8 cellular contexts compared by ENCODE assay signal in genomic region chr21:17612023-17612564, GRCh38. TPM values are rescaled to one million over a fixed set of nuclear protein-coding genes. Genes with fewer than 3 reads are reported as not detected.
DNase-seq lines count a peak whose midpoint lies in the region; ATAC-seq and TF ChIP-seq lines count a peak whose summit lies in the region.

No MANE protein-coding gene starts in this region.

- no peak for TF ChIP-seq CTCF in BE2C (IDR thresholded peaks at IDR 0.05; ENCODE audit: low read depth, low read length)
- TF ChIP-seq CTCF in HL-60 (IDR thresholded peaks at IDR 0.05; ENCODE audit: insufficient read depth, low read length) = no peak
- TF ChIP-seq CTCF in endodermal cell (conservative IDR thresholded peaks at IDR 0.05) = no peak

- H3K27ac Mint-ChIP-seq in endodermal cell = peak overlapping the region; percentile 91
- H3K27ac Mint-ChIP-seq in stimulated activated naive B cell treated with anti-CD40 and anti-IgM and Interleukin-4, amounts not matched to agents 10 μg/mL and 1 μg/mL and 100 μg/mL, for 72 hours = peak overlapping the region; percentile 92

- peaks cover 26% of the 10 kb centered on the region for H3K36me3 Mint-ChIP-seq in endodermal cell (ENCODE audit: low read depth)
- H3K36me3 Mint-ChIP-seq in stimulated activated naive B cell treated with anti-CD40 and anti-IgM and Interleukin-4, amounts not matched to agents 10 μg/mL and 1 μg/mL and 100 μg/mL, for 72 hours = peaks cover 6 to 17% of the 10 kb centered on the region in 2 donors

- peak overlapping the region; percentile 98 for H3K4me3 ChIP-seq in BE2C (ENCODE audit: low read depth, low read length)
- peak overlapping the region; percentile 80 for H3K4me3 ChIP-seq in HL-60 (replicated peaks; ENCODE audit: insufficient read depth, low read length)
- H3K4me3 ChIP-seq in endodermal cell (ENCODE audit: low read length) = peak overlapping the region; percentile 94
- peak overlapping the region; percentile 95 for H3K4me3 ChIP-seq in mesodermal cell (ENCODE audit: extremely low read depth, insufficient read depth, low read length, poor library complexity, severe bottlenecking)

- peak; percentile 39 for DNase-seq in BE2C
- no peak for DNase-seq in HL-60 (ENCODE audit: low read depth in 1 of 2, low spot score in 1 of 2)
- peak; percentile 34 for DNase-seq in activated CD4-positive, alpha-beta T cell treated with anti-CD3 and anti-CD28 coated beads for 48 hours
- peak; percentile 71 for DNase-seq in endodermal cell
- peak; percentile 11 for DNase-seq in stimulated activated naive B cell treated with anti-CD40 and anti-IgM and Interleukin-4, amounts not matched to agents 10 μg/mL and 1 μg/mL and 100 μg/mL, for 72 hours
- no peak for DNase-seq in foreskin melanocyte

- peak; percentile 5 for ATAC-seq in GM19452 (IDR thresholded peaks at IDR 0.05; ENCODE audit: unreplicated experiment)
- peak; percentile 14 to 24 for ATAC-seq in stimulated activated naive B cell treated with anti-CD40 and anti-IgM and Interleukin-4, amounts not matched to agents 10 μg/mL and 1 μg/mL and 100 μg/mL, for 72 hours (replicated peaks)

- H3K27me3 ChIP-seq in BE2C = no peaks in the 10 kb centered on the region
- H3K27me3 ChIP-seq in HL-60 (ENCODE audit: insufficient read depth, poor library complexity, severe bottlenecking) = no peaks in the 10 kb centered on the region
- no peaks in the 10 kb centered on the region for H3K27me3 ChIP-seq in endodermal cell (ENCODE audit: control insufficient read depth, insufficient read depth, low read length, poor library complexity, severe bottlenecking)

- H3K27ac ChIP-seq in HL-60 (replicated peaks) (peak overlapping the region; percentile 32), endodermal cell (ENCODE audit: low read depth, low read length) (peak overlapping the region; percentile 80), mesodermal cell (ENCODE audit: low read depth, low read length, severe bottlenecking) (peak overlapping the region; percentile 91)

- 0 to 1% methylated on average over 13 to 50 of the region's 50 CpGs for WGBS in endodermal cell (ENCODE audit: insufficient coverage in 1 of 2, insufficient read length in 1 of 2), 2 experiments
- 0 to 2% methylated on average over 29 to 38 of the region's 50 CpGs for WGBS in mesodermal cell (ENCODE audit: insufficient coverage in 2 of 2), 2 experiments

- H3K36me3 ChIP-seq in BE2C (peaks cover 17% of the 10 kb centered on the region), endodermal cell (ENCODE audit: control insufficient read depth, insufficient read depth, low read length) (peaks cover 26% of the 10 kb centered on the region), mesodermal cell (ENCODE audit: control insufficient read depth, insufficient read depth, low read length) (peaks cover 21% of the 10 kb centered on the region)

- H3K4me1 Mint-ChIP-seq in endodermal cell = peaks cover 11% of the 10 kb centered on the region
- H3K4me1 Mint-ChIP-seq in stimulated activated naive B cell treated with anti-CD40 and anti-IgM and Interleukin-4, amounts not matched to agents 10 μg/mL and 1 μg/mL and 100 μg/mL, for 72 hours = peaks cover 8 to 18% of the 10 kb centered on the region in 2 donors

- no peaks in the 10 kb centered on the region for H3K4me1 ChIP-seq in BE2C
- H3K4me1 ChIP-seq in endodermal cell (ENCODE audit: control insufficient read depth, insufficient read depth, low read length) = no peaks in the 10 kb centered on the region
- H3K4me1 ChIP-seq in mesodermal cell (ENCODE audit: control insufficient read depth, insufficient read depth, low read length, poor library complexity, severe bottlenecking) = no peaks in the 10 kb centered on the region

- H3K9me3 ChIP-seq in BE2C = no peaks in the 10 kb centered on the region; the same call in 1 of the 2 replicates
- H3K9me3 ChIP-seq in endodermal cell (ENCODE audit: control insufficient read depth, low read length) = no peaks in the 10 kb centered on the region
- no peaks in the 10 kb centered on the region for H3K9me3 ChIP-seq in mesodermal cell (ENCODE audit: control insufficient read depth, low read length)

- H3K9ac ChIP-seq in endodermal cell (ENCODE audit: extremely low read depth, low read length, poor library complexity, severe bottlenecking) = peak overlapping the region; percentile 94

- H3K4me3 Mint-ChIP-seq in endodermal cell = peak overlapping the region; percentile 83
- H3K4me3 Mint-ChIP-seq in stimulated activated naive B cell treated with anti-CD40 and anti-IgM and Interleukin-4, amounts not matched to agents 10 μg/mL and 1 μg/mL and 100 μg/mL, for 72 hours = peak overlapping the region; percentile 90

- peaks cover 9% of the 10 kb centered on the region for H3K27me3 Mint-ChIP-seq in endodermal cell (ENCODE audit: insufficient read depth)
- no peaks in the 10 kb centered on the region for H3K27me3 Mint-ChIP-seq in stimulated activated naive B cell treated with anti-CD40 and anti-IgM and Interleukin-4, amounts not matched to agents 10 μg/mL and 1 μg/mL and 100 μg/mL, for 72 hours

- H3K9me3 Mint-ChIP-seq in endodermal cell = no peaks in the 10 kb centered on the region
- no peaks in the 10 kb centered on the region for H3K9me3 Mint-ChIP-seq in stimulated activated naive B cell treated with anti-CD40 and anti-IgM and Interleukin-4, amounts not matched to agents 10 μg/mL and 1 μg/mL and 100 μg/mL, for 72 hours

RNA-seq across cellular contexts. Expression of gene BTG3, which starts 0.6 kb away (rescaled TPM):
- polyA plus RNA-seq in BE2C (2012; ENCODE audit: insufficient read depth, insufficient read length, low read depth) = 13.6 TPM
- total RNA-seq in endodermal cell = 10 to 100 TPM; 35.1 to 54.3 TPM
- 87.4 TPM for polyA plus RNA-seq in endodermal cell (2013, experiment 1 of 2)
- 85.6 TPM for polyA plus RNA-seq in endodermal cell (2013, experiment 2 of 2)
- polyA plus RNA-seq in mesodermal cell (2013, experiment 1 of 2) = 101 TPM
- polyA plus RNA-seq in mesodermal cell (2013, experiment 2 of 2) = 95.5 TPM

Comparison
In these comparisons a context has a peak if more than half of its experiments do, and no peak if none do; other contexts are left out.
1. DNase-seq: peak in BE2C (single experiment), activated CD4-positive, alpha-beta T cell treated with anti-CD3 and anti-CD28 coated beads for 48 hours (single experiment), endodermal cell (single experiment) and stimulated activated naive B cell treated with anti-CD40 and anti-IgM and Interleukin-4, amounts not matched to agents 10 μg/mL and 1 μg/mL and 100 μg/mL, for 72 hours (single experiment); none in HL-60 (0 of 2) and foreskin melanocyte (single experiment).
2. H3K27ac ChIP-seq: peak in every context shown above with its lines; median percentile 91 in mesodermal cell; 80 in endodermal cell; 32 in HL-60.
3. Peak in every context shown above with its lines, with median percentiles within 50 percentile points of each other: H3K4me3 ChIP-seq.